Comparison of ENCODE assay signal across 1 cellular context in genomic region chr1:150749720-150750311, GRCh38.
TF ChIP-seq lines count a peak whose summit lies in the region.

No MANE protein-coding gene starts in this region.

TF ChIP-seq in K562, 482 proteins besides CTCF, POLR2A, EP300 and RAD21:
- peak; percentile 83 for TF ChIP-seq CHD2 (IDR thresholded peaks at IDR 0.05; ENCODE audit: low read depth, low read length)
- TF ChIP-seq NCOA2 (IDR thresholded peaks at IDR 0.05; ENCODE audit: partially characterized antibody in 2 of 2): no peak
- TF ChIP-seq TAL1 (IDR thresholded peaks at IDR 0.05): peak; percentile 5; the same call in 1 of the 2 replicates
